In genomic region chr17:29112780-29113295, GRCh38 we compare ENCODE assay signal across 12 cellular contexts.
DNase-seq lines count a peak whose midpoint lies in the region; ATAC-seq, FAIRE-seq and TF ChIP-seq lines count a peak whose summit lies in the region.
"Had no signal": no experiment of that assay in that cellular context is flagged by ENCODE, and none has a peak within 500 bp of the region (broad histone marks: within the 10 kb centered on the region; RNA-seq: fewer than 3 reads in every experiment).

No MANE protein-coding gene starts in this region.

- POLR2A ChIA-PET in MCF 10A (lab: Yijun Ruan, JAX), result interaction anchor here (0.6 to 1.6 kb wide), 5 partner anchors 78 to 386 kb away, joined by 3 to 27 read pairs (median 5); partner anchors contain the start of gene TLCD1

- H3K4me1 Mint-ChIP-seq in MCF 10A (ENCODE audit: insufficient read depth, unreplicated experiment) (peaks cover 9% of the 10 kb centered on the region), astrocyte (ENCODE audit: low read depth, unreplicated experiment) (peaks cover 11% of the 10 kb centered on the region)

- H3K9me3 ChIP-seq in mammary epithelial cell (replicated peaks; ENCODE audit: insufficient read depth, low read length), result no peaks in the 10 kb centered on the region
- no peaks in the 10 kb centered on the region for H3K9me3 ChIP-seq in astrocyte (ENCODE audit: insufficient read depth, low read depth, low read length)
- H3K9me3 ChIP-seq in right atrium auricular region, result no peaks in the 10 kb centered on the region

- H3K4me1 ChIP-seq in mammary epithelial cell (ENCODE audit: insufficient read depth, low read length) (peaks cover 10% of the 10 kb centered on the region), astrocyte (ENCODE audit: insufficient read depth, low read length) (peaks cover 25% of the 10 kb centered on the region), right atrium auricular region (peaks cover 0 to 46% of the 10 kb centered on the region in 2 donors)

- peaks cover 10% of the 10 kb centered on the region for H3K36me3 ChIP-seq in mammary epithelial cell (ENCODE audit: insufficient read depth, low read length)
- no peaks in the 10 kb centered on the region for H3K36me3 ChIP-seq in astrocyte (ENCODE audit: insufficient read depth, low read length)
- H3K36me3 ChIP-seq in right atrium auricular region, result peaks cover 67% of the 10 kb centered on the region

- H3K9ac ChIP-seq in mammary epithelial cell (ENCODE audit: insufficient read depth, low read length), result no peak overlapping the region
- no peak overlapping the region for H3K9ac ChIP-seq in astrocyte (ENCODE audit: low read length)

- CTCF ChIA-PET in MCF 10A (lab: Yijun Ruan, JAX) (interaction anchor here (0.6 to 10.9 kb wide), 18 partner anchors 7 to 159 kb away, joined by 3 to 279 read pairs (median 4); no protein-coding TSS in a partner anchor), mammary epithelial cell (lab: Charles Lee; ENCODE audit: low non-redundant PET) (interaction anchor here (0.6 to 2.1 kb wide), 2 partner anchors 147 to 466 kb away, joined by 6 to 35 read pairs; no protein-coding TSS in a partner anchor)

- intact Hi-C loops in MCF 10A (cut with micrococcal nuclease) (loop anchor here (1.0 kb wide), 1 partner anchor 148 kb away; no protein-coding TSS in a partner anchor), mammary epithelial cell (cut with micrococcal nuclease) (loop anchor here (1.0 kb wide), 1 partner anchor 148 kb away; no protein-coding TSS in a partner anchor)

- no peak for FAIRE-seq in astrocyte (lab: Jason Lieb, UNC)

- WGBS in mammary epithelial cell (ENCODE audit: low coverage, missing lambda C conversion rate), result 37% methylated on average over 10 of the region's 11 CpGs

- H3K4me3 Mint-ChIP-seq in MCF 10A (ENCODE audit: unreplicated experiment), result no peak overlapping the region
- H3K4me3 Mint-ChIP-seq in astrocyte (ENCODE audit: unreplicated experiment), result no peak overlapping the region
- H3K4me3 Mint-ChIP-seq: activated CD8-positive, alpha-beta T cell treated with anti-CD3 and anti-CD28 coated beads, Interleukin-2, amount 10 ng/mL, durations not matched to agents 7 days and 5 days had no signal

- no peak overlapping the region for H2AFZ ChIP-seq in mammary epithelial cell (ENCODE audit: low read depth, low read length)
- no peak overlapping the region for H2AFZ ChIP-seq in astrocyte (ENCODE audit: low read depth, low read length)

- H3K27ac Mint-ChIP-seq in MCF 10A (ENCODE audit: low read depth, unreplicated experiment), result no peak overlapping the region
- H3K27ac Mint-ChIP-seq in astrocyte (ENCODE audit: unreplicated experiment), result no peak overlapping the region
- H3K27ac Mint-ChIP-seq: activated CD8-positive, alpha-beta T cell treated with anti-CD3 and anti-CD28 coated beads, Interleukin-2, amount 10 ng/mL, durations not matched to agents 7 days and 5 days had no signal

- no peaks in the 10 kb centered on the region for H3K9me3 Mint-ChIP-seq in MCF 10A (ENCODE audit: unreplicated experiment)
- no peaks in the 10 kb centered on the region for H3K9me3 Mint-ChIP-seq in astrocyte (ENCODE audit: unreplicated experiment)

- no TSS peak for BruUV-seq in MCF 10A (replicated peaks; lab: Mats Ljungman, UMichigan)
- no TSS peak for BruUV-seq in mammary epithelial cell (replicated peaks; lab: Mats Ljungman, UMichigan)

- H3K27me3 ChIP-seq in mammary epithelial cell (ENCODE audit: insufficient read depth, low read length), result no peaks in the 10 kb centered on the region
- no peaks in the 10 kb centered on the region for H3K27me3 ChIP-seq in astrocyte (ENCODE audit: insufficient read depth, low read length)
- no peaks in the 10 kb centered on the region for H3K27me3 ChIP-seq in right atrium auricular region

- no peak for ATAC-seq in HG02610 (IDR thresholded peaks at IDR 0.05; ENCODE audit: unreplicated experiment)

- H3K79me2 ChIP-seq in mammary epithelial cell (ENCODE audit: insufficient read depth, low read length) (no peaks in the 10 kb centered on the region), astrocyte (ENCODE audit: insufficient read depth, low read length) (no peaks in the 10 kb centered on the region)

- H3K36me3 Mint-ChIP-seq in MCF 10A (ENCODE audit: insufficient read depth, unreplicated experiment) (peaks cover 15% of the 10 kb centered on the region), astrocyte (ENCODE audit: low read depth, unreplicated experiment) (peaks cover 22% of the 10 kb centered on the region)

- DNase-seq in MCF 10A (ENCODE audit: unreplicated experiment), result peak; percentile 41
- DNase-seq in mammary epithelial cell, result no peak
- DNase-seq in astrocyte (ENCODE audit: low read depth), result peak; percentile 64
- peak; percentile 76 for DNase-seq in right atrium auricular region (ENCODE audit: low spot score)
- DNase-seq in HUDEP-2 (lab: John Stamatoyannopoulos, UW; ENCODE audit: unreplicated experiment in 76 of 76), result no peak
- DNase-seq in GM20000 (ENCODE audit: low spot score), result no peak
- DNase-seq in cerebellar cortex (ENCODE audit: low spot score), result no peak
- DNase-seq: activated CD8-positive, alpha-beta T cell treated with anti-CD3 and anti-CD28 coated beads, Interleukin-2, amount 10 ng/mL, durations not matched to agents 7 days and 5 days; NCI-H1694 treated with DMSO at 0.1 percent for 48 hours; SIG-M5 had no signal

- H4K20me1 ChIP-seq in mammary epithelial cell (ENCODE audit: insufficient read depth, low read length), result no peaks in the 10 kb centered on the region
- H4K20me1 ChIP-seq in astrocyte (ENCODE audit: insufficient read depth, low read length), result peaks cover 30% of the 10 kb centered on the region

- in situ Hi-C loops in mammary epithelial cell (cut with MboI; ENCODE audit: low sequenced_read_pairs in 2 of 2), result loop anchor here in 1 of 2 donors (25.0 kb wide), 1 partner anchor 376 kb away; the partner anchor contains the start of genes NEK8, TLCD1 and TRAF4

- no peak for TF ChIP-seq CTCF in MCF 10A (IDR thresholded peaks at IDR 0.05; ENCODE audit: unreplicated experiment)
- no peak for TF ChIP-seq CTCF in mammary epithelial cell (conservative IDR thresholded peaks at IDR 0.05 in 1 of 2, IDR thresholded peaks at IDR 0.05 in 1 of 2; ENCODE audit: extremely low read depth in 1 of 2, insufficient read depth in 1 of 2, low read depth in 1 of 2, low read length in 2 of 2)
- TF ChIP-seq CTCF in astrocyte (IDR thresholded peaks at IDR 0.05; ENCODE audit: insufficient read depth, low read depth, low read length), result no peak
- no peak for TF ChIP-seq CTCF in right atrium auricular region (IDR thresholded peaks at IDR 0.05)
- no peak for TF ChIP-seq CTCF in GM20000 (IDR thresholded peaks at IDR 0.05; ENCODE audit: extremely low read depth, missing control alignments)

- H3K4me2 ChIP-seq in mammary epithelial cell (ENCODE audit: insufficient read depth, low read depth, low read length) (no peak overlapping the region), astrocyte (ENCODE audit: low read length) (peak overlapping the region; percentile 7)

- dilution Hi-C loops in mammary epithelial cell (cut with HindIII; ENCODE audit: low sequenced_read_pairs), result no loop called here

- H3K27me3 Mint-ChIP-seq in MCF 10A (ENCODE audit: insufficient read depth, unreplicated experiment), result no peaks in the 10 kb centered on the region
- H3K27me3 Mint-ChIP-seq in astrocyte (ENCODE audit: low read depth, unreplicated experiment), result no peaks in the 10 kb centered on the region

- no peak overlapping the region for H3K27ac ChIP-seq in mammary epithelial cell (ENCODE audit: insufficient read depth, low read depth, low read length)
- H3K27ac ChIP-seq in astrocyte (ENCODE audit: low read depth, low read length), result no peak overlapping the region
- H3K27ac ChIP-seq in right atrium auricular region, result peak overlapping the region in 1 of 2 donors; percentile 43

- H3K4me3 ChIP-seq in mammary epithelial cell (replicated peaks in 1 of 3; ENCODE audit: insufficient read depth in 1 of 3, low read depth in 2 of 3, low read length in 3 of 3) (no peak overlapping the region), astrocyte (ENCODE audit: insufficient read depth, low read depth, low read length) (no peak overlapping the region), right atrium auricular region (no peak overlapping the region)
- H3K4me3 ChIP-seq: lung had no signal

Comparison
In these comparisons a context has a peak if more than half of its experiments do, and no peak if none do; other contexts are left out.
1. DNase-seq: peak in MCF 10A (single experiment), astrocyte (single experiment) and right atrium auricular region (single experiment); none in mammary epithelial cell (single experiment), HUDEP-2 (0 of 76), GM20000 (single experiment) and cerebellar cortex (single experiment).